In genomic region chr2:16349811-16350210, GRCh38 we compare ENCODE assay signal across 8 cellular contexts.
"Had no signal": no experiment of that assay in that cellular context is flagged by ENCODE, and none has a peak within 500 bp of the region (broad histone marks: within the 10 kb centered on the region; RNA-seq: fewer than 3 reads in every experiment).

No MANE protein-coding gene starts in this region.

- H3K36me3 Mint-ChIP-seq: IgD-negative memory B cell had no signal

- H3K4me3 ChIP-seq: K562 had no signal

- ATAC-seq: HepG2, K562 had no signal

- H3K27ac ChIP-seq: HL-60, KMS-11 had no signal

- H3K27me3 Mint-ChIP-seq: IgD-negative memory B cell had no signal

- DNase-seq: IMR-90, KBM-7, KG1 had no signal

- H3K4me3 Mint-ChIP-seq: IgD-negative memory B cell had no signal

- H3K27ac Mint-ChIP-seq: IgD-negative memory B cell had no signal

- H3K4me2 ChIP-seq: KMS-11 had no signal

- H3K4me1 Mint-ChIP-seq: IgD-negative memory B cell had no signal
